7 cellular contexts compared by ENCODE assay signal in genomic region chr5:91668261-91668660, GRCh38.
"Had no signal": no experiment of that assay in that cellular context is flagged by ENCODE, and none has a peak within 500 bp of the region (broad histone marks: within the 10 kb centered on the region; RNA-seq: fewer than 3 reads in every experiment).

No MANE protein-coding gene starts in this region.

- H3K36me3 ChIP-seq: HAP-1 had no signal

- DNase-seq: GOT3, H7, IMR-90, KG1 had no signal

- H3K9me3 ChIP-seq: HAP-1 had no signal

- H3K4me3 ChIP-seq: HAP-1, K562 had no signal

- ATAC-seq: HCT116, K562 had no signal

- H3K4me1 ChIP-seq: HAP-1 had no signal
